ENCODE assay signal across 1 cellular context in the genomic region with DNA sequence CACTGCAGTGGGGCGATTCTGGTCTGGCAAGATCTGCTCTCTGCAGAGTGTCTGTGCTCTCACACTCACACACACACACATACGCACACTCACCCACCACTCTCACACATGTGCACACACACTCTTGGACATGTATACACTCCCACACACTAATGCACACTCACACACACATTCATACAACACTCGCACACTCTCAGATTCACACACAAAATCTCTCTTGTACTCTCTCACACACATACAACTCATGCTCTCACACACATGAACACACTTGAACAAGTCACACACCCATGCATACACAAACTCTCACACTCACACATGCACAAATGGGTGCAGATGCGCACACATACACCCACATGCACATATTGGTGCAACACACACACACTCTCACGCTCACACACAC.
A peak's percentile ranks its signal among the peaks of the same experiment; 100 is the strongest.
TF ChIP-seq lines count a peak whose summit lies in the region.

No MANE protein-coding gene starts in this region.

TF ChIP-seq in HEK293, 187 proteins besides CTCF, POLR2A, EP300 and RAD21 (continued from another document):
- TF ChIP-seq ZNF776 (tag by site-specific recombination; IDR thresholded peaks at IDR 0.05; ENCODE audit: borderline replicate concordance), result 0 out of 2 replicates have a peak, but pooled peaks have one; percentile 41
- TF ChIP-seq ZNF777 (tag by site-specific recombination; IDR thresholded peaks at IDR 0.05; ENCODE audit: borderline replicate concordance), result no peak
- TF ChIP-seq, protein P1, sequence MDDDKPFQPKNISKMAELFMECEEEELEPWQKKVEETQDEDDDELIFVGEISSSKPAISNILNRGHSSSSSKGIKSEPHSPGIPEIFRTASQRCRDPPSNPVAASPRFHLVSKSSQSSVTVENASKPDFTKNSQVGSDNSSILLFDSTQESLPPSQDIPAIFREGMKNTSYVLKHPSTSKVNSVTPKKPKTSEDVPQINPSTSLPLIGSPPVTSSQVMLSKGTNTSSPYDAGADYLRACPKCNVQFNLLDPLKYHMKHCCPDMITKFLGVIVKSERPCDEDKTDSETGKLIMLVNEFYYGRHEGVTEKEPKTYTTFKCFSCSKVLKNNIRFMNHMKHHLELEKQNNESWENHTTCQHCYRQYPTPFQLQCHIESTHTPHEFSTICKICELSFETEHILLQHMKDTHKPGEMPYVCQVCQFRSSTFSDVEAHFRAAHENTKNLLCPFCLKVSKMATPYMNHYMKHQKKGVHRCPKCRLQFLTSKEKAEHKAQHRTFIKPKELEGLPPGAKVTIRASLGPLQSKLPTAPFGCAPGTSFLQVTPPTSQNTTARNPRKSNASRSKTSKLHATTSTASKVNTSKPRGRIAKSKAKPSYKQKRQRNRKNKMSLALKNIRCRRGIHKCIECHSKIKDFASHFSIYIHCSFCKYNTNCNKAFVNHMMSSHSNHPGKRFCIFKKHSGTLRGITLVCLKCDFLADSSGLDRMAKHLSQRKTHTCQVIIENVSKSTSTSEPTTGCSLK (tag by site-specific recombination; IDR thresholded peaks at IDR 0.05), result 0 out of 2 replicates have a peak, but pooled peaks have one; percentile 53
- TF ChIP-seq, protein P2, sequence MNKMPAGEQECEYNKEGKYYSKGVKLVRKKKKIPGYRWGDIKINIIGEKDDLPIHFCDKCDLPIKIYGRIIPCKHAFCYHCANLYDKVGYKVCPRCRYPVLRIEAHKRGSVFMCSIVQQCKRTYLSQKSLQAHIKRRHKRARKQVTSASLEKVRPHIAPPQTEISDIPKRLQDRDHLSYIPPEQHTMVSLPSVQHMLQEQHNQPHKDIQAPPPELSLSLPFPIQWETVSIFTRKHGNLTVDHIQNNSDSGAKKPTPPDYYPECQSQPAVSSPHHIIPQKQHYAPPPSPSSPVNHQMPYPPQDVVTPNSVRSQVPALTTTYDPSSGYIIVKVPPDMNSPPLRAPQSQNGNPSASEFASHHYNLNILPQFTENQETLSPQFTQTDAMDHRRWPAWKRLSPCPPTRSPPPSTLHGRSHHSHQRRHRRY (tag by site-specific recombination; IDR thresholded peaks at IDR 0.05), result 0 out of 2 replicates have a peak, but pooled peaks have one; percentile 16
- TF ChIP-seq ZNF133 (tag by site-specific recombination; IDR thresholded peaks at IDR 0.05), result 0 out of 2 replicates have a peak, but pooled peaks have one; percentile 26
- peak; percentile 77; the same call in 1 of the 2 replicates for TF ChIP-seq ZNF621 (tag by site-specific recombination; IDR thresholded peaks at IDR 0.05)
- TF ChIP-seq ZNF473 (tag by site-specific recombination; IDR thresholded peaks at IDR 0.05), result 0 out of 2 replicates have a peak, but pooled peaks have one; percentile 56
- TF ChIP-seq, protein P3, sequence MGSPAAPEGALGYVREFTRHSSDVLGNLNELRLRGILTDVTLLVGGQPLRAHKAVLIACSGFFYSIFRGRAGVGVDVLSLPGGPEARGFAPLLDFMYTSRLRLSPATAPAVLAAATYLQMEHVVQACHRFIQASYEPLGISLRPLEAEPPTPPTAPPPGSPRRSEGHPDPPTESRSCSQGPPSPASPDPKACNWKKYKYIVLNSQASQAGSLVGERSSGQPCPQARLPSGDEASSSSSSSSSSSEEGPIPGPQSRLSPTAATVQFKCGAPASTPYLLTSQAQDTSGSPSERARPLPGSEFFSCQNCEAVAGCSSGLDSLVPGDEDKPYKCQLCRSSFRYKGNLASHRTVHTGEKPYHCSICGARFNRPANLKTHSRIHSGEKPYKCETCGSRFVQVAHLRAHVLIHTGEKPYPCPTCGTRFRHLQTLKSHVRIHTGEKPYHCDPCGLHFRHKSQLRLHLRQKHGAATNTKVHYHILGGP (tag by site-specific recombination; IDR thresholded peaks at IDR 0.05), result peak; percentile 48; the same call in 1 of the 2 replicates
- TF ChIP-seq KLF7 (tag by site-specific recombination; IDR thresholded peaks at IDR 0.05; ENCODE audit: borderline replicate concordance), result no peak
- TF ChIP-seq ZNF248 (tag by site-specific recombination; IDR thresholded peaks at IDR 0.05), result no peak
- no peak for TF ChIP-seq ZBTB21 (tag by site-specific recombination; IDR thresholded peaks at IDR 0.05)
- 0 out of 2 replicates have a peak, but pooled peaks have one; percentile 28 for TF ChIP-seq ZFHX2 (tag by site-specific recombination; conservative IDR thresholded peaks at IDR 0.05)
